Comparison of ENCODE assay signal across 9 cellular contexts in genomic region chr6:82144852-82145332, GRCh38.
DNase-seq lines count a peak whose midpoint lies in the region; ATAC-seq and TF ChIP-seq lines count a peak whose summit lies in the region.
"Had no signal": no experiment of that assay in that cellular context is flagged by ENCODE, and none has a peak within 500 bp of the region (broad histone marks: within the 10 kb centered on the region; RNA-seq: fewer than 3 reads in every experiment).

No MANE protein-coding gene starts in this region.

- H3K4me3 Mint-ChIP-seq in stimulated activated naive CD8-positive, alpha-beta T cell treated with anti-CD3 and anti-CD28 coated beads, Interleukin-15, amount 100 ng/mL, for 72 hours, result no peak overlapping the region

- ATAC-seq in stimulated activated naive CD8-positive, alpha-beta T cell treated with anti-CD3 and anti-CD28 coated beads, Interleukin-15, amount 100 ng/mL, for 72 hours, result no peak

- no peaks in the 10 kb centered on the region for H3K4me1 Mint-ChIP-seq in stimulated activated naive CD8-positive, alpha-beta T cell treated with anti-CD3 and anti-CD28 coated beads, Interleukin-15, amount 100 ng/mL, for 72 hours

- TF ChIP-seq CTCF in AG10803 (conservative IDR thresholded peaks at IDR 0.05; ENCODE audit: low read length), result no peak

- DNase-seq in AG10803 (ENCODE audit: low read depth) (peak; percentile 94), NCI-H2171 treated with DMSO at 0.1 percent for 48 hours (lab: John Stamatoyannopoulos, UW) (peak; percentile 73), epidermal melanocyte (ENCODE audit: insufficient read length, low spot score) (peak; percentile 39), mucosa of gallbladder (ENCODE audit: low spot score) (peak; percentile 70), MV-4-11 (lab: John Stamatoyannopoulos, UW) (no peak), T-helper 1 cell (no peak), NCI-H2029 (lab: John Stamatoyannopoulos, UW) (no peak)
- no peak for DNase-seq in stimulated activated naive CD8-positive, alpha-beta T cell treated with anti-CD3 and anti-CD28 coated beads, Interleukin-15, amount 100 ng/mL, for 72 hours

- no peaks in the 10 kb centered on the region for H3K9me3 Mint-ChIP-seq in stimulated activated naive CD8-positive, alpha-beta T cell treated with anti-CD3 and anti-CD28 coated beads, Interleukin-15, amount 100 ng/mL, for 72 hours
- H3K9me3 Mint-ChIP-seq: activated naive CD4-positive, alpha-beta T cell treated with anti-CD3 and anti-CD28 coated beads, Interleukin-2, amount 50 U/mL, for 72 hours had no signal

- no peak overlapping the region for H3K27ac Mint-ChIP-seq in stimulated activated naive CD8-positive, alpha-beta T cell treated with anti-CD3 and anti-CD28 coated beads, Interleukin-15, amount 100 ng/mL, for 72 hours
- H3K27ac Mint-ChIP-seq: activated naive CD4-positive, alpha-beta T cell treated with anti-CD3 and anti-CD28 coated beads, Interleukin-2, amount 50 U/mL, for 72 hours had no signal

- peak overlapping the region; percentile 22 for H3K4me3 ChIP-seq in AG10803 (ENCODE audit: low read length)

- no peaks in the 10 kb centered on the region for H3K27me3 Mint-ChIP-seq in stimulated activated naive CD8-positive, alpha-beta T cell treated with anti-CD3 and anti-CD28 coated beads, Interleukin-15, amount 100 ng/mL, for 72 hours

Comparison
In these comparisons a context has a peak if more than half of its experiments do, and no peak if none do; other contexts are left out.
1. DNase-seq: peak in AG10803 (single experiment), NCI-H2171 treated with DMSO at 0.1 percent for 48 hours (single experiment), epidermal melanocyte (single experiment) and mucosa of gallbladder (single experiment); none in MV-4-11 (single experiment), T-helper 1 cell (0 of 5), NCI-H2029 (single experiment) and stimulated activated naive CD8-positive, alpha-beta T cell treated with anti-CD3 and anti-CD28 coated beads, Interleukin-15, amount 100 ng/mL, for 72 hours (0 of 2).